23 cellular contexts compared by ENCODE assay signal in the genomic region with DNA sequence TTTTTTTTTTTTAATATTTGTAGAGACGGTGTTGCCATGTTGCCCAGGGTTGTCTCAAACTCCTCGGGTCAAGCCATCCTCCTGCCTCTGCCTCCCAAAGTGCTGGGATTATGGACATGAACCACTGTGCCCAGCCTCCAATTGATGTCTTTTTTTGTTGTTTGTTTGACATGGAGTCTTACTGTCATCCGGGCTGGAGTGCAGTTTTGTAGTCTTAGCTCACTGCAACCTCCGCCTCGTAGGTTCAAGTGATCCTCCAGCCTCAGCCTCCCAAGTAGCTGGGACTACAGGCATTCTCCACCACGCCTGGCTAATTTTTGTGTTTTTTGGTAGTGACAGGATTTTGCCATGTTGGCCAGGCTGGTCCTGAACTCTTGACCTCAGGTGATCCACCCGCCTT. TPM values are rescaled to one million over a fixed set of nuclear protein-coding genes. Genes with fewer than 3 reads are reported as not detected.
"Had no signal": no experiment of that assay in that cellular context is flagged by ENCODE, and none has a peak within 500 bp of the region (broad histone marks: within the 10 kb centered on the region; RNA-seq: fewer than 3 reads in every experiment).

No MANE protein-coding gene starts in this region.

- H3K27me3 ChIP-seq: adrenal gland, ascending aorta, brain microvascular endothelial cell, esophagus muscularis mucosa, stomach, suprapubic skin, tibial nerve had no signal

- DNase-seq: activated CD4-positive, alpha-beta T cell treated with anti-CD3 and anti-CD28 coated beads for 1 hour; activated CD4-positive, alpha-beta T cell treated with anti-CD3 and anti-CD28 coated beads, Interleukin-2, amount 50 U/mL, for 4 hours; adrenal gland; brain microvascular endothelial cell; caudate nucleus; effector memory CD4-positive, alpha-beta T cell; hippocampal formation; left ventricle myocardium inferior; nucleus accumbens; small intestine; stimulated activated CD4-positive, alpha-beta T cell treated with anti-CD3 and anti-CD28 coated beads, Interleukin-2, amount 100 ng/mL, for 24 hours; stomach; T-helper 1 cell; T-helper 9 cell had no signal

- H3K9me3 ChIP-seq: adrenal gland, ascending aorta, esophagus muscularis mucosa, left ventricle myocardium inferior, stomach, suprapubic skin, tibial nerve had no signal

- H3K4me3 ChIP-seq: adrenal gland, ascending aorta, esophagus muscularis mucosa, left ventricle myocardium inferior, stomach, suprapubic skin, tibial nerve had no signal

- FAIRE-seq: endothelial cell of umbilical vein, frontal cortex, small intestine, urothelium cell line had no signal

- ATAC-seq: sciatic nerve had no signal

- H3K27ac ChIP-seq: adrenal gland, ascending aorta, brain microvascular endothelial cell, left ventricle myocardium inferior, stomach, suprapubic skin had no signal

- H3K9me3 Mint-ChIP-seq: stimulated activated effector memory CD8-positive, alpha-beta T cell treated with anti-CD3 and anti-CD28 coated beads, Interleukin-12 subunit alpha, Interleukin-12 subunit beta, amount 100 ng/mL, for 72 hours had no signal

RNA-seq across cellular contexts. Expression of gene MROH8, which starts 9.4 kb away (rescaled TPM):
- total RNA-seq: ascending aorta had no signal
